ENCODE assay signal across 8 cellular contexts in genomic region chr7:142811154-142811737, GRCh38. TPM values are rescaled to one million over a fixed set of nuclear protein-coding genes. Genes with fewer than 3 reads are reported as not detected.
DNase-seq lines count a peak whose midpoint lies in the region; ATAC-seq and TF ChIP-seq lines count a peak whose summit lies in the region.

No MANE protein-coding gene starts in this region.

- DNase-seq in NCI-H1436 (lab: John Stamatoyannopoulos, UW) (peak; percentile 5), NCI-H1436 treated with DMSO at 0.1 percent for 48 hours (lab: John Stamatoyannopoulos, UW) (no peak), RPMI7951 (ENCODE audit: low read depth) (peak; percentile 59), choroid plexus epithelial cell (ENCODE audit: low read depth) (peak; percentile 71), medulla oblongata (ENCODE audit: extremely low spot score) (peak; percentile 59)

- ATAC-seq in HG03378 (IDR thresholded peaks at IDR 0.05; ENCODE audit: unreplicated experiment) (peak; percentile 10), HG02763 (IDR thresholded peaks at IDR 0.05; ENCODE audit: unreplicated experiment) (no peak), GM18505 (IDR thresholded peaks at IDR 0.05; ENCODE audit: unreplicated experiment) (no peak)

- no peak for TF ChIP-seq POLR2A in GM18505 (IDR thresholded peaks at IDR 0.05; ENCODE audit: borderline replicate concordance, extremely low read depth, insufficient read depth, insufficient read length)

- TF ChIP-seq CTCF in choroid plexus epithelial cell (conservative IDR thresholded peaks at IDR 0.05; ENCODE audit: low read depth, low read length) = peak; percentile 70

- H3K4me3 ChIP-seq in choroid plexus epithelial cell (ENCODE audit: low read depth, low read length) = no peak overlapping the region

RNA-seq across cellular contexts. Expression of gene PRSS2, which starts 40.5 kb away (rescaled TPM):
- not detected in 2 replicates for total RNA-seq in RPMI7951 (2014; rRNA removed; shearing (Covaris generic))

RNA-seq across cellular contexts. Expression of gene EPHB6, which starts 43.6 kb away (rescaled TPM):
- total RNA-seq in RPMI7951 (2014; rRNA removed; shearing (Covaris generic)) = not detected in 2 replicates
